ENCODE assay signal across 8 cellular contexts in the genomic region with DNA sequence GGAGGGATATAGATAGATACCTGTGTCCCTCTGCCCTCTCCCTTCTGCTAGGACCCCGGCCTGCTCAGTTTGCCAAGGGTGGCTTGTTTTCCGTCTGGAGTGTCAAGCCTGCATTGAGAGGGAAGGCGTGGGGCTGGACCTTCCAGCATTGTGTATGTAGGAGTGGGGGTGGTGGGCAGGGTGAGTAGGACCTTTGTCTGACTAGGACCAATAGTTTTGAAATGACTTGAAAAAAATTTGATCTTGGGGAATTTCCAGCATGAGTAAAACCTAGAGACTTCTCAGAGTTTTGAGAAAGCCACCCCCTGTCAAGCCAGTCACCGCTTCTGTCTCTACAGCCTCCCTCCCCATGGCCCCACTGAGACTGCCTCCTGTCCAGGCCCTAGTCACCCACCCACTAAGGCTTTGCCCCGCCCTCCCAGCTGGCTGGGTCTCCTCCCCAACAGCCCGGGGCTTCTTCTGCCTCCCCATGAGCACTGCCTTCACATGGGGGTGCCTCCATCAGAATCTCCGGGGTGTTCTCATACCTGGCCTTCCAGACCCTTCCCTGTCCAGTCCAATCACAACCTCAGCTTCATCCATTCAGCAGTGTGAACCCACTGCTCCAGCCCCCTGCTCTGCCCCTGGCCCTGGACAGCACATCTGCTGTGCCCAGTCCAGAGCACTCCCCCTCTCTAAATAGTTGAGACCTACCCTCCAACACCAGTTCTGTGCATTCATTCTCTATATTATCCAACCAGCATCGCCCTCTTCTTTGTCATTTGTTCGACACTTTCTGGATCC.
DNase-seq lines count a peak whose midpoint lies in the region; ATAC-seq and TF ChIP-seq lines count a peak whose summit lies in the region.

No MANE protein-coding gene starts in this region.

- TF ChIP-seq CTCF in Caco-2 (IDR thresholded peaks at IDR 0.05; ENCODE audit: insufficient read depth in 1 of 2, low read depth in 1 of 2, low read length in 1 of 2, severe bottlenecking in 1 of 2, unreplicated experiment in 1 of 2) = no peak

- peak; percentile 93 for DNase-seq in EH (ENCODE audit: low read depth)
- DNase-seq in activated naive CD4-positive, alpha-beta T cell treated with anti-CD3 and anti-CD28 coated beads, Interleukin-2, amount 50 U/mL, for 72 hours (ENCODE audit: low spot score in 2 of 2) = peak; percentile 85 to 88
- peak; percentile 84 for DNase-seq in renal cortical epithelial cell (ENCODE audit: low read depth)
- DNase-seq in GOT3 (lab: John Stamatoyannopoulos, UW) = no peak
- DNase-seq in Caco-2 = no peak
- DNase-seq in COR-L47 (lab: John Stamatoyannopoulos, UW) = no peak

- H3K27ac Mint-ChIP-seq in activated naive CD4-positive, alpha-beta T cell treated with anti-CD3 and anti-CD28 coated beads, Interleukin-2, amount 50 U/mL, for 72 hours = peak overlapping the region; percentile 90 to 96
- H3K27ac Mint-ChIP-seq in Caco-2 (ENCODE audit: unreplicated experiment) = no peak overlapping the region

- POLR2A ChIA-PET in Caco-2 (lab: Charles Lee) = no interaction called here

- no peaks in the 10 kb centered on the region for H3K27me3 Mint-ChIP-seq in Caco-2 (ENCODE audit: insufficient read depth, unreplicated experiment)

- CTCF ChIA-PET in Caco-2 (lab: Charles Lee) = no interaction called here

- peaks cover 0 to 7% of the 10 kb centered on the region in 2 donors for H3K9me3 Mint-ChIP-seq in activated naive CD4-positive, alpha-beta T cell treated with anti-CD3 and anti-CD28 coated beads, Interleukin-2, amount 50 U/mL, for 72 hours
- H3K9me3 Mint-ChIP-seq in Caco-2 (ENCODE audit: unreplicated experiment) = peaks cover 11% of the 10 kb centered on the region

- H3K9me3 ChIP-seq in Caco-2 = no peaks in the 10 kb centered on the region

- intact Hi-C loops in Caco-2 (cut with micrococcal nuclease; ENCODE audit: unreplicated experiment) = no loop called here

- no peak overlapping the region for H3K4me3 ChIP-seq in Caco-2 (ENCODE audit: low read depth, low read length)

- H3K36me3 Mint-ChIP-seq in activated naive CD4-positive, alpha-beta T cell treated with anti-CD3 and anti-CD28 coated beads, Interleukin-2, amount 50 U/mL, for 72 hours = peaks cover 11 to 23% of the 10 kb centered on the region in 2 donors
- peaks cover 43% of the 10 kb centered on the region for H3K36me3 Mint-ChIP-seq in Caco-2 (ENCODE audit: insufficient read depth, unreplicated experiment)

- no TSS peak for BruUV-seq in Caco-2 (replicated peaks; lab: Mats Ljungman, UMichigan)

- H3K4me1 Mint-ChIP-seq in Caco-2 (ENCODE audit: low read depth, unreplicated experiment) = peaks cover 13% of the 10 kb centered on the region

- ATAC-seq in GM21381 (IDR thresholded peaks at IDR 0.05; ENCODE audit: unreplicated experiment) (peak; percentile 81), HG03575 (IDR thresholded peaks at IDR 0.05; ENCODE audit: extremely low read depth, insufficient number of reproducible peaks, low FRiP score, unreplicated experiment) (peak; percentile 59)
- peak; percentile 90 to 92 for ATAC-seq in activated naive CD4-positive, alpha-beta T cell treated with anti-CD3 and anti-CD28 coated beads, Interleukin-2, amount 50 U/mL, for 72 hours

- H3K4me3 Mint-ChIP-seq in Caco-2 (ENCODE audit: unreplicated experiment) = no peak overlapping the region

- no peaks in the 10 kb centered on the region for H3K27me3 ChIP-seq in Caco-2 (replicated peaks; ENCODE audit: control insufficient read depth, insufficient read depth, low read length)

- no peaks in the 10 kb centered on the region for H3K36me3 ChIP-seq in Caco-2 (ENCODE audit: control insufficient read depth, insufficient read depth, low read length)

- H3K4me1 ChIP-seq in Caco-2 = peaks cover 8% of the 10 kb centered on the region

Comparison
In these comparisons a context has a peak if more than half of its experiments do, and no peak if none do; other contexts are left out.
1. DNase-seq: peak in EH (single experiment), activated naive CD4-positive, alpha-beta T cell treated with anti-CD3 and anti-CD28 coated beads, Interleukin-2, amount 50 U/mL, for 72 hours (2 of 2) and renal cortical epithelial cell (single experiment); none in GOT3 (single experiment), Caco-2 (0 of 2) and COR-L47 (single experiment).
2. Peak in every context shown above with its lines, with median percentiles within 50 percentile points of each other: ATAC-seq.